20 cellular contexts compared by ENCODE assay signal in the genomic region with DNA sequence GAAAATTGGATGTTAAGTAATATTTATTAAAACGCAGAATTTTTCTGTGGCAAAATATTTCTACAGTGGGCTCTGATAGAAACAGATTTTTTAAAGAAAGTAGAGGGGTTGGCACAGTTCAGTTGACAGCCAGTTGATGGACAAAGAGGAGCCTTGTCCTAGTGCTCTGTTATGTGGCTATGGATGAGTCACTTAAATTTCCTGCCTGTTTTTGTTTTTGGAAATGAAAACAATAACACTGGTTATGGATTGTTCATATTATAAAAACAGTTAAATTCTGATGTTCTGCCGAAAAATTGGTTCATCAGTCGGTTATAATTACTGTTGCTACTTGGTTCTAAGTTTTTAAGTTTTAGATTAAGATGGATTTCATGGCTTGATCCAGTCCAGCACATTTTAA. TPM values are rescaled to one million over a fixed set of nuclear protein-coding genes. Genes with fewer than 3 reads are reported as not detected.
A peak's percentile ranks its signal among the peaks of the same experiment; 100 is the strongest.
DNase-seq lines count a peak whose midpoint lies in the region; ATAC-seq and TF ChIP-seq lines count a peak whose summit lies in the region.
"Had no signal": no experiment of that assay in that cellular context is flagged by ENCODE, and none has a peak within 500 bp of the region (broad histone marks: within the 10 kb centered on the region; RNA-seq: fewer than 3 reads in every experiment).

No MANE protein-coding gene starts in this region.

- H4K20me1 ChIP-seq in SK-N-SH (ENCODE audit: insufficient read depth) (no peaks in the 10 kb centered on the region), PC-9 (ENCODE audit: insufficient read depth) (no peaks in the 10 kb centered on the region; the same call in 1 of the 2 replicates)

- POLR2A ChIA-PET in SK-N-SH (lab: Yijun Ruan, JAX), result no interaction called here
- POLR2A ChIA-PET in PC-9 (lab: Charles Lee; ENCODE audit: unreplicated experiment), result no interaction called here

- no peaks in the 10 kb centered on the region for H3F3A ChIP-seq in SK-N-SH (replicated peaks; ENCODE audit: insufficient read depth)
- peaks cover 7% of the 10 kb centered on the region; the same call in 1 of the 2 replicates for H3F3A ChIP-seq in PC-9 (ENCODE audit: insufficient read depth, low read depth)

- H2AFZ ChIP-seq in SK-N-SH (ENCODE audit: low read depth) (no peak overlapping the region), PC-9 (no peak overlapping the region)

- TF ChIP-seq EP300 in SK-N-SH (IDR thresholded peaks at IDR 0.05; ENCODE audit: borderline replicate concordance in 1 of 2, low read depth in 1 of 2, low read length in 1 of 2) (no peak), gastroesophageal sphincter (IDR thresholded peaks at IDR 0.05) (no peak)

- H3K4me1 ChIP-seq in SK-N-SH (ENCODE audit: control insufficient read depth in 1 of 2, insufficient read depth in 2 of 2, low read depth in 1 of 2, low read length in 1 of 2), result peaks cover 0 to 12% of the 10 kb centered on the region in 2 experiments; a peak in 1 of 4 replicates
- peaks cover 2 to 16% (median 3%) of the 10 kb centered on the region in 3 donors for H3K4me1 ChIP-seq in gastroesophageal sphincter
- H3K4me1 ChIP-seq in PC-9 (replicated peaks; ENCODE audit: insufficient read depth), result no peaks in the 10 kb centered on the region

- H3K79me2 ChIP-seq in SK-N-SH (ENCODE audit: insufficient read depth), result 0 out of 2 replicates have a peak, but pooled peaks cover 3% of the 10 kb centered on the region
- H3K79me2 ChIP-seq in PC-9 (ENCODE audit: low read depth), result peaks cover 45% of the 10 kb centered on the region

- DNase-seq in EH (ENCODE audit: low read depth) (peak; percentile 12), SK-N-SH (no peak), fibroblast of pulmonary artery (ENCODE audit: low read depth) (peak; percentile 28), pulmonary artery endothelial cell (ENCODE audit: low read depth, low spot score) (peak; percentile 15), PC-9 (no peak)
- DNase-seq: activated CD4-positive, alpha-beta T cell treated with anti-CD3 and anti-CD28 coated beads for 36 hours; activated CD8-positive, alpha-beta memory T cell treated with anti-CD3 and anti-CD28 coated beads, Interleukin-2, amount 50 U/mL, for 48 hours; activated naive CD4-positive, alpha-beta T cell treated with anti-CD3 and anti-CD28 coated beads, Interleukin-2, amount 10 ng/mL, durations not matched to agents 7 days and 5 days; central memory CD4-positive, alpha-beta T cell; islet precursor cell; KG1; NCI-H1417 treated with DMSO at 0.1 percent for 48 hours; NCI-H446; SIG-M5; upper lobe of right lung had no signal

- H3K9ac ChIP-seq in SK-N-SH, result no peak overlapping the region

- no peak for TF ChIP-seq POLR2A in gastroesophageal sphincter (IDR thresholded peaks at IDR 0.05)

- H3K27ac ChIP-seq in SK-N-SH (ENCODE audit: low read depth in 2 of 2, low read length in 1 of 2) (no peak overlapping the region), gastroesophageal sphincter (no peak overlapping the region), PC-9 (no peak overlapping the region)
- H3K27ac ChIP-seq: neutrophil, upper lobe of right lung had no signal

- no peak for TF ChIP-seq RAD21 in SK-N-SH (IDR thresholded peaks at IDR 0.05; ENCODE audit: low read length)

- TF ChIP-seq CTCF in SK-N-SH (IDR thresholded peaks at IDR 0.05), result no peak
- TF ChIP-seq CTCF in fibroblast of pulmonary artery (IDR thresholded peaks at IDR 0.05; ENCODE audit: low read length, missing control alignments), result no peak
- no peak for TF ChIP-seq CTCF in gastroesophageal sphincter (IDR thresholded peaks at IDR 0.05)
- TF ChIP-seq CTCF in PC-9 (conservative IDR thresholded peaks at IDR 0.05), result no peak

- H3K4me2 ChIP-seq in SK-N-SH (no peak overlapping the region), PC-9 (no peak overlapping the region)

- CTCF ChIA-PET in SK-N-SH (lab: Yijun Ruan, JAX) (no interaction called here), PC-9 (lab: Charles Lee) (no interaction called here)

- H3K9me3 ChIP-seq in SK-N-SH, result no peaks in the 10 kb centered on the region
- no peaks in the 10 kb centered on the region for H3K9me3 ChIP-seq in gastroesophageal sphincter
- H3K9me3 ChIP-seq in PC-9 (ENCODE audit: insufficient read depth, low read depth), result no peaks in the 10 kb centered on the region
- H3K9me3 ChIP-seq: neutrophil, upper lobe of right lung had no signal

- H3K36me3 ChIP-seq in SK-N-SH (replicated peaks in 1 of 2; ENCODE audit: control insufficient read depth in 1 of 2, insufficient read depth in 2 of 2, low read length in 1 of 2), result no peaks in the 10 kb centered on the region
- H3K36me3 ChIP-seq in gastroesophageal sphincter, result no peaks in the 10 kb centered on the region
- H3K36me3 ChIP-seq in PC-9 (ENCODE audit: low read depth), result no peaks in the 10 kb centered on the region; the same call in 1 of the 2 replicates
- H3K36me3 ChIP-seq: neutrophil, upper lobe of right lung had no signal

- 78% methylated on average over 3 of the region's 3 CpGs for WGBS in SK-N-SH (ENCODE audit: low lambda C conversion rate)
- 52 to 60% methylated on average over 3 of the region's 3 CpGs for WGBS in gastroesophageal sphincter (ENCODE audit: low coverage in 1 of 2), 2 donors

- BruUV-seq in PC-9 (replicated peaks; lab: Mats Ljungman, UMichigan), result no TSS peak

- H3K27me3 ChIP-seq in SK-N-SH (ENCODE audit: insufficient read depth), result no peaks in the 10 kb centered on the region
- no peaks in the 10 kb centered on the region for H3K27me3 ChIP-seq in gastroesophageal sphincter
- H3K27me3 ChIP-seq in PC-9 (ENCODE audit: insufficient read depth, low read depth), result no peaks in the 10 kb centered on the region
- H3K27me3 ChIP-seq: neutrophil, upper lobe of right lung had no signal

- H3K9me2 ChIP-seq in SK-N-SH (no peaks in the 10 kb centered on the region), PC-9 (ENCODE audit: insufficient read depth) (no peaks in the 10 kb centered on the region)

- H3K4me3 ChIP-seq in SK-N-SH (ENCODE audit: low read depth in 2 of 2, low read length in 1 of 2), result no peak overlapping the region
- no peak overlapping the region for H3K4me3 ChIP-seq in fibroblast of pulmonary artery (replicated peaks; ENCODE audit: low read depth, low read length)
- H3K4me3 ChIP-seq in gastroesophageal sphincter, result no peak overlapping the region
- H3K4me3 ChIP-seq in PC-9, result no peak overlapping the region
- H3K4me3 ChIP-seq: upper lobe of right lung had no signal

- ATAC-seq in GM19324 (IDR thresholded peaks at IDR 0.05; ENCODE audit: low FRiP score, unreplicated experiment) (no peak), gastroesophageal sphincter (no peak), GM19023 (IDR thresholded peaks at IDR 0.05; ENCODE audit: unreplicated experiment) (no peak)
- ATAC-seq: activated CD4-positive, alpha-beta T cell treated with anti-CD3 and anti-CD28 coated beads for 36 hours; stimulated activated memory B cell treated with anti-CD40 and anti-IgM and Interleukin-4, amounts not matched to agents 10 μg/mL and 1 μg/mL and 100 μg/mL, for 72 hours; upper lobe of right lung had no signal

- intact Hi-C loops in PC-9 (cut with micrococcal nuclease; ENCODE audit: unreplicated experiment), result loop anchor here (1.0 kb wide), 1 partner anchor 13 kb away; no protein-coding TSS in a partner anchor

TF ChIP-seq in SK-N-SH, 30 proteins besides CTCF, POLR2A, EP300 and RAD21:
- TF ChIP-seq JUND (IDR thresholded peaks at IDR 0.05), result peak; percentile 18; the same call in 1 of the 2 replicates
- TF ChIP-seq POLR2AphosphoS5 (IDR thresholded peaks at IDR 0.05; ENCODE audit: low read depth, low read length), result no peak
- peak; percentile 12; the same call in 1 of the 2 replicates for TF ChIP-seq FOSL2 (IDR thresholded peaks at IDR 0.05; ENCODE audit: borderline replicate concordance, low read depth)
TF ChIP-seq in SK-N-SH: peak in this region for 2.

RNA-seq across cellular contexts. Expression of a gene that starts 42.8 kb away (rescaled TPM):
- polyA plus RNA-seq in SK-N-SH (2012; rRNA removed), result 6.2 and 7.7 TPM in 2 replicates
- polyA plus RNA-seq in SK-N-SH (2012; cell fraction: cytosol; rRNA removed), result 6.9 and 7.0 TPM in 2 replicates
- 9.3 and 15.2 TPM in 2 replicates for polyA plus RNA-seq in SK-N-SH (2012; cell fraction: nucleus; rRNA removed)
- total RNA-seq in pulmonary artery endothelial cell (25.2 and 36.3 TPM in 2 replicates), gastroesophageal sphincter (10 to 100 TPM; 11.0 to 17.4 (median 12.5) TPM), PC-9 (2021) (93.0 and 98.2 TPM in 2 replicates)

Comparison
In these comparisons a context has a peak if more than half of its experiments do, and no peak if none do; other contexts are left out.
1. DNase-seq: peak in EH (single experiment), fibroblast of pulmonary artery (single experiment) and pulmonary artery endothelial cell (single experiment); none in SK-N-SH (single experiment) and PC-9 (0 of 2).